11 cellular contexts compared by ENCODE assay signal in genomic region chr11:96256604-96257003, GRCh38.
A peak's percentile ranks its signal among the peaks of the same experiment; 100 is the strongest.
DNase-seq lines count a peak whose midpoint lies in the region; ATAC-seq, FAIRE-seq and TF ChIP-seq lines count a peak whose summit lies in the region.
"Had no signal": no experiment of that assay in that cellular context is flagged by ENCODE, and none has a peak within 500 bp of the region (broad histone marks: within the 10 kb centered on the region; RNA-seq: fewer than 3 reads in every experiment).

No MANE protein-coding gene starts in this region.

- H3K4me1 ChIP-seq in astrocyte (ENCODE audit: insufficient read depth, low read length) (peaks cover 38% of the 10 kb centered on the region), osteoblast (ENCODE audit: insufficient read depth, low read length) (peaks cover 49% of the 10 kb centered on the region), neuronal stem cell (ENCODE audit: control insufficient read depth in 2 of 2, insufficient read depth in 1 of 2, low read depth in 1 of 2, low read length in 2 of 2) (peaks cover 2 to 16% of the 10 kb centered on the region in 2 donors)

- H2AFZ ChIP-seq in astrocyte (ENCODE audit: low read depth, low read length), result no peak overlapping the region
- no peak overlapping the region for H2AFZ ChIP-seq in osteoblast (ENCODE audit: low read length)
- H2AFZ ChIP-seq in neuronal stem cell (ENCODE audit: low read length), result no peak overlapping the region

- H3K18ac ChIP-seq in neuronal stem cell (ENCODE audit: low read length), result no peak overlapping the region

- no peak overlapping the region for H2BK12ac ChIP-seq in neuronal stem cell (ENCODE audit: low read length)

- H3K4me1 Mint-ChIP-seq in astrocyte (ENCODE audit: low read depth, unreplicated experiment), result peaks cover 69% of the 10 kb centered on the region

- TF ChIP-seq CTCF in GM12865 (IDR thresholded peaks at IDR 0.05; ENCODE audit: insufficient read depth, low read depth, low read length, missing control alignments) (no peak), astrocyte (IDR thresholded peaks at IDR 0.05; ENCODE audit: insufficient read depth, low read depth, low read length) (no peak), osteoblast (IDR thresholded peaks at IDR 0.05; ENCODE audit: extremely low read depth, low read depth, low read length) (no peak)

- H3K4me3 ChIP-seq in GM12865 (ENCODE audit: low read depth, low read length) (no peak overlapping the region), astrocyte (ENCODE audit: insufficient read depth, low read depth, low read length) (no peak overlapping the region), osteoblast (ENCODE audit: insufficient read depth, low read length) (no peak overlapping the region), neuronal stem cell (ENCODE audit: low read length in 2 of 2) (no peak overlapping the region)

- H3K79me1 ChIP-seq in neuronal stem cell (ENCODE audit: low read depth, low read length), result no peaks in the 10 kb centered on the region

- H3K27ac ChIP-seq in astrocyte (ENCODE audit: low read depth, low read length) (no peak overlapping the region), osteoblast (ENCODE audit: low read depth, low read length) (peak overlapping the region; percentile 29), neuronal stem cell (replicated peaks; ENCODE audit: low read length) (no peak overlapping the region)

- no peaks in the 10 kb centered on the region for H3K36me3 ChIP-seq in astrocyte (ENCODE audit: insufficient read depth, low read length)
- H3K36me3 ChIP-seq in osteoblast (ENCODE audit: insufficient read depth, low read length), result no peaks in the 10 kb centered on the region
- H3K36me3 ChIP-seq in neuronal stem cell (replicated peaks in 1 of 2; ENCODE audit: control insufficient read depth in 2 of 2, insufficient read depth in 2 of 2, low read length in 2 of 2), result no peaks in the 10 kb centered on the region

- POLR2A ChIA-PET in HEK293T (lab: Yijun Ruan, JAX), result interaction anchor here (0.9 to 1.0 kb wide), 2 partner anchors 11 to 13 kb away, joined by 3 read pairs; no protein-coding TSS in a partner anchor

- no peaks in the 10 kb centered on the region for H3K27me3 Mint-ChIP-seq in astrocyte (ENCODE audit: low read depth, unreplicated experiment)

- no peak overlapping the region for H4K8ac ChIP-seq in neuronal stem cell (ENCODE audit: low read depth, low read length)

- H4K20me1 ChIP-seq in astrocyte (ENCODE audit: insufficient read depth, low read length) (no peaks in the 10 kb centered on the region), osteoblast (ENCODE audit: insufficient read depth, low read length) (peaks cover 5% of the 10 kb centered on the region)

- H3K4me2 ChIP-seq in astrocyte (ENCODE audit: low read length), result peak overlapping the region; percentile 1
- H3K4me2 ChIP-seq in osteoblast (ENCODE audit: insufficient read depth, low read length), result no peak overlapping the region
- no peak overlapping the region for H3K4me2 ChIP-seq in neuronal stem cell (ENCODE audit: insufficient read depth, low read length, poor library complexity, severe bottlenecking)

- CTCF ChIA-PET in HEK293T (lab: Yijun Ruan, JAX), result no interaction called here

- H3K79me2 ChIP-seq in astrocyte (ENCODE audit: insufficient read depth, low read length) (peaks cover 86% of the 10 kb centered on the region), osteoblast (ENCODE audit: insufficient read depth, low read length) (peaks cover 93% of the 10 kb centered on the region)

- H2AK5ac ChIP-seq in neuronal stem cell (ENCODE audit: low read depth, low read length), result no peak overlapping the region

- whole genome bisulfite sequencing in neuronal stem cell (ENCODE audit: extremely low coverage in 2 of 2, insufficient read length in 2 of 2, insufficient replicate concordance in 1 of 2), 2 donors, result no CpG with 5 or more reads among the region's 3 CpGs

- H2BK15ac ChIP-seq in neuronal stem cell (ENCODE audit: low read length), result no peak overlapping the region

- no peak overlapping the region for H2BK120ac ChIP-seq in neuronal stem cell (ENCODE audit: low read depth, low read length)

- peaks cover 8% of the 10 kb centered on the region for H3K36me3 Mint-ChIP-seq in astrocyte (ENCODE audit: low read depth, unreplicated experiment)

- no peak overlapping the region for H3K4ac ChIP-seq in neuronal stem cell (ENCODE audit: low read length)

- H3K4me3 Mint-ChIP-seq in astrocyte (ENCODE audit: unreplicated experiment), result peak overlapping the region; percentile 70

- H4K91ac ChIP-seq in neuronal stem cell (ENCODE audit: low read depth, low read length, poor library complexity), result no peak overlapping the region

- no peak overlapping the region for H2BK5ac ChIP-seq in neuronal stem cell (ENCODE audit: low read length)

- H3K23ac ChIP-seq in neuronal stem cell (ENCODE audit: low read depth, low read length, poor library complexity), result no peak overlapping the region

- no peaks in the 10 kb centered on the region for H3K9me3 Mint-ChIP-seq in astrocyte (ENCODE audit: unreplicated experiment)

- peak overlapping the region; percentile 89 for H3K27ac Mint-ChIP-seq in astrocyte (ENCODE audit: unreplicated experiment)

- H3K9ac ChIP-seq in astrocyte (ENCODE audit: low read length) (no peak overlapping the region), neuronal stem cell (ENCODE audit: low read depth, low read length, poor library complexity) (no peak overlapping the region)

- H3K27me3 ChIP-seq in astrocyte (ENCODE audit: insufficient read depth, low read length) (no peaks in the 10 kb centered on the region), osteoblast (ENCODE audit: insufficient read depth, low read length) (no peaks in the 10 kb centered on the region), neuronal stem cell (ENCODE audit: control insufficient read depth in 3 of 3, insufficient read depth in 3 of 3, low read depth in 1 of 3, low read length in 3 of 3) (no peaks in the 10 kb centered on the region)

- FAIRE-seq in astrocyte (lab: Jason Lieb, UNC), result no peak

- H3K9me3 ChIP-seq in astrocyte (ENCODE audit: insufficient read depth, low read depth, low read length), result no peaks in the 10 kb centered on the region
- no peaks in the 10 kb centered on the region for H3K9me3 ChIP-seq in osteoblast (ENCODE audit: low read depth, low read length)
- peaks cover 0 to 10% of the 10 kb centered on the region in 2 donors for H3K9me3 ChIP-seq in neuronal stem cell (replicated peaks in 1 of 2; ENCODE audit: control insufficient read depth in 2 of 2, insufficient read depth in 1 of 2, low read depth in 1 of 2, low read length in 2 of 2)

- no peak overlapping the region for H3K14ac ChIP-seq in neuronal stem cell (ENCODE audit: low read length)

- ATAC-seq in GM19351 (IDR thresholded peaks at IDR 0.05; ENCODE audit: unreplicated experiment), result no peak
- ATAC-seq: activated CD4-positive, CD25-positive, alpha-beta regulatory T cell treated with anti-CD3 and anti-CD28 coated beads, Interleukin-2, amount 50 U/mL, for 24 hours had no signal

- DNase-seq in GM12865 (ENCODE audit: low read depth) (peak; percentile 38), Kasumi-1 (lab: John Stamatoyannopoulos, UW) (peak; percentile 51 to 55), astrocyte (ENCODE audit: low read depth) (no peak), osteoblast (ENCODE audit: insufficient read length, low spot score, missing footprints) (no peak), HEK293T (ENCODE audit: extremely low spot score) (no peak), neuronal stem cell (ENCODE audit: low spot score) (no peak), NCI-H2107 (lab: John Stamatoyannopoulos, UW) (no peak)
- DNase-seq: HCEC 1CT, NCI-H187 had no signal

TF ChIP-seq in HEK293T, 16 proteins besides CTCF, POLR2A, EP300 and RAD21:
- TF ChIP-seq HDGF (IDR thresholded peaks at IDR 0.05; ENCODE audit: borderline replicate concordance), result no peak
- no peak for TF ChIP-seq CTBP1 (IDR thresholded peaks at IDR 0.05; ENCODE audit: borderline replicate concordance)
- no peak for TF ChIP-seq LEF1 (IDR thresholded peaks at IDR 0.05; ENCODE audit: borderline replicate concordance)
- no peak for TF ChIP-seq ZNF384 (IDR thresholded peaks at IDR 0.05)
- TF ChIP-seq ELF4 (IDR thresholded peaks at IDR 0.05), result no peak
- no peak for TF ChIP-seq TARDBP (IDR thresholded peaks at IDR 0.05)
- TF ChIP-seq ARNT (IDR thresholded peaks at IDR 0.05), result no peak
- TF ChIP-seq L3MBTL2 (conservative IDR thresholded peaks at IDR 0.05), result no peak
- no peak for TF ChIP-seq BHLHE40 (IDR thresholded peaks at IDR 0.05; ENCODE audit: borderline replicate concordance)
- no peak for TF ChIP-seq NFRKB (IDR thresholded peaks at IDR 0.05)
- TF ChIP-seq FOXM1 (IDR thresholded peaks at IDR 0.05; ENCODE audit: borderline replicate concordance), result no peak
- TF ChIP-seq FOXA1 (IDR thresholded peaks at IDR 0.05), result no peak
- no peak for TF ChIP-seq SP1 (IDR thresholded peaks at IDR 0.05)
- TF ChIP-seq SUZ12 (IDR thresholded peaks at IDR 0.05), result no peak
- TF ChIP-seq FOXK2 (IDR thresholded peaks at IDR 0.05), result no peak
- no peak for TF ChIP-seq PKNOX1 (IDR thresholded peaks at IDR 0.05)

Comparison
In these comparisons a context has a peak if more than half of its experiments do, and no peak if none do; other contexts are left out.
1. DNase-seq: peak in GM12865 (single experiment) and Kasumi-1 (2 of 2); none in astrocyte (single experiment), osteoblast (single experiment), HEK293T (single experiment), neuronal stem cell (single experiment) and NCI-H2107 (single experiment).